Comparison of ENCODE assay signal across 20 cellular contexts in the genomic region with DNA sequence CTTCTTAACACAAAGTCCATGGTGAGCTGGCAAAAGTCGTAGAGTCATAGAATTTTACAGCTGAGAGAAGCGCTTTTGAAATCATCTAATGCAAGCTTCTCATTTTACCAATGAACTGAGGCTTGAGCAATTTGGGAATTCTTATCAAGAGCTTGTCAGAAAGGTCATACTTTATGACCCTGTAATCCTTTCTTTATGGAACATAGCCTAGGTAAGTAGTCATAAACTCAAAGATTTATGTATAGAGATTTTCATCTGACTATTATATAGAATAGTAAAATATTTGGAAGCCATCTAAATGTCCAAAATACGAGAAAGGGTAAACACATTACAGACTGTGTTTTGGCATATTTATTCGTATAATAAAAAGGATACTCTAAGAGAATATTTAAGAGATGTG.
DNase-seq lines count a peak whose midpoint lies in the region; ATAC-seq and TF ChIP-seq lines count a peak whose summit lies in the region.
"Had no signal": no experiment of that assay in that cellular context is flagged by ENCODE, and none has a peak within 500 bp of the region (broad histone marks: within the 10 kb centered on the region; RNA-seq: fewer than 3 reads in every experiment).

No MANE protein-coding gene starts in this region.

- ATAC-seq in mucosa of descending colon = peak; percentile 64
- no peak for ATAC-seq in GM18520 (IDR thresholded peaks at IDR 0.05; ENCODE audit: unreplicated experiment)

- DNase-seq in HuH-7 (ENCODE audit: low spot score) (peak; percentile 22), fibroblast of villous mesenchyme (ENCODE audit: low read depth) (peak; percentile 19), mucosa of descending colon (no peak), GM03348 (ENCODE audit: low spot score) (no peak), caudate nucleus (lab: John Stamatoyannopoulos, UW) (no peak)
- DNase-seq in stimulated activated naive CD4-positive, alpha-beta T cell (lab: John Stamatoyannopoulos, UW) = no peak
- DNase-seq: ACHN; BE2C; C1 segment of cervical spinal cord; CD4-positive, CD25-positive, alpha-beta regulatory T cell; CD8-positive, alpha-beta memory T cell; COR-L47; DMS 273 treated with DMSO at 0.1 percent for 48 hours; DMS53; DND-41; EL; GM23248; KBM-7 had no signal

- H3K27ac ChIP-seq in caudate nucleus (ENCODE audit: low read depth, low read length) = no peak overlapping the region
- H3K27ac ChIP-seq: GM23248 had no signal

- H3K9me3 ChIP-seq in mucosa of descending colon = no peaks in the 10 kb centered on the region
- H3K9me3 ChIP-seq: BE2C, HAP-1 had no signal

- intact Hi-C loops in mucosa of descending colon (cut with DNase I, micrococcal nuclease) = no loop called here

- H3K4me1 ChIP-seq in mucosa of descending colon (ENCODE audit: low read depth) = no peaks in the 10 kb centered on the region
- H3K4me1 ChIP-seq: BE2C had no signal

- TF ChIP-seq CTCF in fibroblast of villous mesenchyme (IDR thresholded peaks at IDR 0.05; ENCODE audit: insufficient read depth, low read depth, low read length) (no peak), mucosa of descending colon (IDR thresholded peaks at IDR 0.05) (no peak)

- H3K36me3 ChIP-seq in mucosa of descending colon (ENCODE audit: low read depth) = no peaks in the 10 kb centered on the region
- H3K36me3 ChIP-seq: BE2C, HAP-1 had no signal

- no peak overlapping the region for H3K4me3 ChIP-seq in fibroblast of villous mesenchyme (ENCODE audit: low read depth, low read length)
- no peak overlapping the region for H3K4me3 ChIP-seq in mucosa of descending colon
- H3K4me3 ChIP-seq: GM23248, HAP-1 had no signal

Comparison
In these comparisons a context has a peak if more than half of its experiments do, and no peak if none do; other contexts are left out.
1. DNase-seq: peak in HuH-7 (single experiment) and fibroblast of villous mesenchyme (single experiment); none in mucosa of descending colon (0 of 3), GM03348 (single experiment), stimulated activated naive CD4-positive, alpha-beta T cell (0 of 6) and caudate nucleus (0 of 61).